ENCODE assay signal across 6 cellular contexts in genomic region chr22:16565585-16566420, GRCh38. TPM values are rescaled to one million over a fixed set of nuclear protein-coding genes. Genes with fewer than 3 reads are reported as not detected.
"Had no signal": no experiment of that assay in that cellular context is flagged by ENCODE, and none has a peak within 500 bp of the region (broad histone marks: within the 10 kb centered on the region; RNA-seq: fewer than 3 reads in every experiment).

No MANE protein-coding gene starts in this region.

RNA-seq across cellular contexts. Expression of gene CCT8L2, which starts 26.8 kb away (rescaled TPM):
- total RNA-seq: GM23338, H1, H9, HepG2, HT-29 had no signal
- polyA plus RNA-seq: GM23338, H1, HepG2, IgD-negative memory B cell had no signal
